23 cellular contexts compared by ENCODE assay signal in genomic region chr22:28563636-28564035, GRCh38.
"Had no signal": no experiment of that assay in that cellular context is flagged by ENCODE, and none has a peak within 500 bp of the region (broad histone marks: within the 10 kb centered on the region; RNA-seq: fewer than 3 reads in every experiment).

No MANE protein-coding gene starts in this region.

- H3K27ac ChIP-seq: RWPE1, SJCRH30 had no signal

- H3K9me3 ChIP-seq: MG63, SJCRH30 had no signal

- ATAC-seq: Panc1, PC-3, Right ventricle myocardium inferior, SK-N-SH treated with all-trans-retinoic acid at 6 μM for 48 hours had no signal

- H3K27me3 ChIP-seq: MG63, SJCRH30 had no signal

- DNase-seq: KBM-7, MG63, NCI-H1092, NCI-H1105 treated with DMSO at 0.1 percent for 48 hours, NCI-H1417 treated with DMSO at 0.1 percent for 48 hours, NCI-H146, NCI-H1694 treated with DMSO at 0.1 percent for 48 hours, NCI-H1930, NCI-H2081 treated with DMSO at 0.1 percent for 48 hours, NCI-H2171, NCI-H226, NCI-H446, NCI-H510A, NCI-H524 treated with DMSO at 0.1 percent for 48 hours, NCI-H69, NCI-H774, PC-3, SHP77 treated with DMSO at 0.1 percent for 48 hours, SJCRH30 had no signal

- H3K4me3 ChIP-seq: MG63, SJCRH30 had no signal

- H3K36me3 ChIP-seq: MG63, SJCRH30 had no signal
